Comparison of ENCODE assay signal across 32 cellular contexts in genomic region chrX:127702527-127702926, GRCh38.
"Had no signal": no experiment of that assay in that cellular context is flagged by ENCODE, and none has a peak within 500 bp of the region (broad histone marks: within the 10 kb centered on the region; RNA-seq: fewer than 3 reads in every experiment).

No MANE protein-coding gene starts in this region.

- H3K9me3 ChIP-seq: adrenal gland, ascending aorta, body of pancreas, breast epithelium had no signal

- ATAC-seq: activated naive CD4-positive, alpha-beta T cell treated with anti-CD3 and anti-CD28 coated beads, Interleukin-2, amount 50 U/mL, for 72 hours; activated naive CD8-positive, alpha-beta T cell treated with anti-CD3 and anti-CD28 coated beads, Interleukin-2, amount 50 U/mL, for 24 hours; activated T-cell treated with anti-CD3 and anti-CD28 coated beads, Interleukin-2, amount 50 U/mL, for 4 hours; activated T-cell treated with anti-CD3 and anti-CD28 coated beads, Interleukin-2, amount 50 U/mL, for 72 hours; activated T-helper 17 cell treated with anti-CD3 and anti-CD28 coated beads, Interleukin-2, amount 50 U/mL, for 72 hours; body of pancreas had no signal

- DNase-seq: activated effector memory CD4-positive, alpha-beta T cell treated with anti-CD3 and anti-CD28 coated beads, Interleukin-2, amount 50 U/mL, for 16 hours; activated effector memory CD4-positive, alpha-beta T cell treated with Interleukin-2 at 50 U/mL for 16 hours; activated gamma-delta T cell; activated gamma-delta T cell treated with Interleukin-2 at 50 U/mL for 16 hours; activated naive CD4-positive, alpha-beta T cell; activated naive CD4-positive, alpha-beta T cell treated with anti-CD3 and anti-CD28 coated beads for 36 hours; activated naive CD4-positive, alpha-beta T cell treated with anti-CD3 and anti-CD28 coated beads, Interleukin-2, amount 10 ng/mL, durations not matched to agents 7 days and 5 days; activated naive CD4-positive, alpha-beta T cell treated with anti-CD3 and anti-CD28 coated beads, Interleukin-2, amount 50 U/mL, for 16 hours; activated naive CD4-positive, alpha-beta T cell treated with Interleukin-2 at 50 U/mL for 16 hours; activated naive CD8-positive, alpha-beta T cell treated with anti-CD3 and anti-CD28 coated beads for 36 hours; activated naive CD8-positive, alpha-beta T cell treated with anti-CD3 and anti-CD28 coated beads, Interleukin-2, amount 10 ng/mL, durations not matched to agents 7 days and 5 days; activated naive CD8-positive, alpha-beta T cell treated with anti-CD3 and anti-CD28 coated beads, Interleukin-2, amount 50 U/mL, for 24 hours; activated T-cell treated with anti-CD3 and anti-CD28 coated beads, Interleukin-2, amount 50 U/mL, for 24 hours; activated T-cell treated with anti-CD3 and anti-CD28 coated beads, Interleukin-2, amount 50 U/mL, for 4 hours; activated T-cell treated with anti-CD3 and anti-CD28 coated beads, Interleukin-2, amount 50 U/mL, for 48 hours; activated T-cell treated with anti-CD3 and anti-CD28 coated beads, Interleukin-2, amount 50 U/mL, for 72 hours; adrenal gland; amniotic stem cell; amygdala; anterior cingulate cortex; aorta; body of pancreas; brain microvascular endothelial cell; caudate nucleus; central memory CD4-positive, alpha-beta T cell; cerebellar nuclear complex had no signal

- H3K4me1 ChIP-seq: adrenal gland, ascending aorta, body of pancreas, breast epithelium had no signal

- H3K4me3 ChIP-seq: adrenal gland, ascending aorta, body of pancreas, breast epithelium, cardiac muscle cell had no signal

- H3K36me3 ChIP-seq: adrenal gland, ascending aorta, brain microvascular endothelial cell, breast epithelium, cardiac muscle cell had no signal

- H3K27ac ChIP-seq: adrenal gland, ascending aorta, body of pancreas, brain microvascular endothelial cell, breast epithelium, cardiac muscle cell had no signal

- H3K27me3 ChIP-seq: adrenal gland, ascending aorta, body of pancreas, brain microvascular endothelial cell, breast epithelium, cardiac muscle cell had no signal

- FAIRE-seq: bronchial epithelial cell had no signal
